1 cellular context compared by ENCODE assay signal in the genomic region with DNA sequence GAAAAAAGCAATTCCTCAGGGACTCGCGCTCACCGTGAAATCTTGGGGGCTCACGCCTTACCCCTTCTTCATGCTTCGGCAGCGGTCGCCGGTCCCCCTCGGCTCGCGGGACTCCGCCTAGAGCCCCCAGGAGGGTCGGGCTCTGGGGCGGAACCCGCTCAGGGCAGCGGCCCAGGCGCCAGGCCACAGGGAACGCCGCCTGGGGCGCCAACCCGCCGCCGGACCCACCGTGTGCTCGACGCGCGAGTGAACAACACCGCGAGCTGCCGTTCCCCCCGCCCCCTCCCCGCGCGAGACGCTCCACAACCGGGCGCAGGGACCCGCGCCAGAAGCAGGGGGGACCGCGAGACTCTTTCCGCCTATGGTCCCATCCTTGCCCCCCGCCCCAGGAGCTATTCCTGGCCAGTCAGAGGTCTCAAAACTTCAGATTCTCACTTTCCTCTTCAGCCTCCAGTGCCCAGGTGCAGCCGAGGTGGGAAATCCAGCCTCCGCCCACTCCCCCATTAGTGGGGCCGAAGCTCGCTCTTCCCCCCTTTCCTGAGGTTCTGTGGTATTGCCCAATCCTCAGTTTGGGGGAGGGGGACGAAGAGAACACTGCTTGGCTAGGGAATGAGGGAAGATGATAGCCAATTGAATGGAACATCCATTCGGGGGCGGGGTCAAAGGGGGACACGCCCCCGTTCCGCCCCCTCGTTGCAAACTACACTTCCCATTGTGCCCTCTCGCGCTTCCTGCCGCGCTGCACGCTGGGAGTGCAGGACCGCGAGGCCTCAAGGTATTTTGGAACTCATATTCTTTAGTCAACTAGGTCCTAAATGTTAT.
A peak's percentile ranks its signal among the peaks of the same experiment; 100 is the strongest.
TF ChIP-seq lines count a peak whose summit lies in the region.

A gene (minus strand): TSS at position 265 of the 822 bp plus-strand sequence. CDS start 52,069 bp downstream, outside the sequence.

TF ChIP-seq in SK-N-SH, 30 proteins besides CTCF, POLR2A, EP300 and RAD21 (continued from another document):
- TF ChIP-seq, protein P1, sequence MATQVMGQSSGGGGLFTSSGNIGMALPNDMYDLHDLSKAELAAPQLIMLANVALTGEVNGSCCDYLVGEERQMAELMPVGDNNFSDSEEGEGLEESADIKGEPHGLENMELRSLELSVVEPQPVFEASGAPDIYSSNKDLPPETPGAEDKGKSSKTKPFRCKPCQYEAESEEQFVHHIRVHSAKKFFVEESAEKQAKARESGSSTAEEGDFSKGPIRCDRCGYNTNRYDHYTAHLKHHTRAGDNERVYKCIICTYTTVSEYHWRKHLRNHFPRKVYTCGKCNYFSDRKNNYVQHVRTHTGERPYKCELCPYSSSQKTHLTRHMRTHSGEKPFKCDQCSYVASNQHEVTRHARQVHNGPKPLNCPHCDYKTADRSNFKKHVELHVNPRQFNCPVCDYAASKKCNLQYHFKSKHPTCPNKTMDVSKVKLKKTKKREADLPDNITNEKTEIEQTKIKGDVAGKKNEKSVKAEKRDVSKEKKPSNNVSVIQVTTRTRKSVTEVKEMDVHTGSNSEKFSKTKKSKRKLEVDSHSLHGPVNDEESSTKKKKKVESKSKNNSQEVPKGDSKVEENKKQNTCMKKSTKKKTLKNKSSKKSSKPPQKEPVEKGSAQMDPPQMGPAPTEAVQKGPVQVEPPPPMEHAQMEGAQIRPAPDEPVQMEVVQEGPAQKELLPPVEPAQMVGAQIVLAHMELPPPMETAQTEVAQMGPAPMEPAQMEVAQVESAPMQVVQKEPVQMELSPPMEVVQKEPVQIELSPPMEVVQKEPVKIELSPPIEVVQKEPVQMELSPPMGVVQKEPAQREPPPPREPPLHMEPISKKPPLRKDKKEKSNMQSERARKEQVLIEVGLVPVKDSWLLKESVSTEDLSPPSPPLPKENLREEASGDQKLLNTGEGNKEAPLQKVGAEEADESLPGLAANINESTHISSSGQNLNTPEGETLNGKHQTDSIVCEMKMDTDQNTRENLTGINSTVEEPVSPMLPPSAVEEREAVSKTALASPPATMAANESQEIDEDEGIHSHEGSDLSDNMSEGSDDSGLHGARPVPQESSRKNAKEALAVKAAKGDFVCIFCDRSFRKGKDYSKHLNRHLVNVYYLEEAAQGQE (IDR thresholded peaks at IDR 0.05; ENCODE audit: low read depth, low read length): no peak
- TF ChIP-seq NRF1 (IDR thresholded peaks at IDR 0.05; ENCODE audit: low read depth, low read length): no peak
- TF ChIP-seq, protein P2, sequence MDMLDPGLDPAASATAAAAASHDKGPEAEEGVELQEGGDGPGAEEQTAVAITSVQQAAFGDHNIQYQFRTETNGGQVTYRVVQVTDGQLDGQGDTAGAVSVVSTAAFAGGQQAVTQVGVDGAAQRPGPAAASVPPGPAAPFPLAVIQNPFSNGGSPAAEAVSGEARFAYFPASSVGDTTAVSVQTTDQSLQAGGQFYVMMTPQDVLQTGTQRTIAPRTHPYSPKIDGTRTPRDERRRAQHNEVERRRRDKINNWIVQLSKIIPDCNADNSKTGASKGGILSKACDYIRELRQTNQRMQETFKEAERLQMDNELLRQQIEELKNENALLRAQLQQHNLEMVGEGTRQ (IDR thresholded peaks at IDR 0.05; ENCODE audit: borderline replicate concordance, low read depth, low read length): no peak
- TF ChIP-seq MXI1 (IDR thresholded peaks at IDR 0.05; ENCODE audit: low read depth, low read length): 0 out of 2 replicates have a peak, but pooled peaks have one; percentile 7
- TF ChIP-seq, protein P3, sequence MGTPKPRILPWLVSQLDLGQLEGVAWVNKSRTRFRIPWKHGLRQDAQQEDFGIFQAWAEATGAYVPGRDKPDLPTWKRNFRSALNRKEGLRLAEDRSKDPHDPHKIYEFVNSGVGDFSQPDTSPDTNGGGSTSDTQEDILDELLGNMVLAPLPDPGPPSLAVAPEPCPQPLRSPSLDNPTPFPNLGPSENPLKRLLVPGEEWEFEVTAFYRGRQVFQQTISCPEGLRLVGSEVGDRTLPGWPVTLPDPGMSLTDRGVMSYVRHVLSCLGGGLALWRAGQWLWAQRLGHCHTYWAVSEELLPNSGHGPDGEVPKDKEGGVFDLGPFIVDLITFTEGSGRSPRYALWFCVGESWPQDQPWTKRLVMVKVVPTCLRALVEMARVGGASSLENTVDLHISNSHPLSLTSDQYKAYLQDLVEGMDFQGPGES (IDR thresholded peaks at IDR 0.05; ENCODE audit: low read depth, low read length): no peak
- TF ChIP-seq RFX5 (IDR thresholded peaks at IDR 0.05; ENCODE audit: low read length): no peak
- TF ChIP-seq TAF1 (IDR thresholded peaks at IDR 0.05; ENCODE audit: borderline replicate concordance, low read depth, low read length): peak; percentile 85
- TF ChIP-seq CHD2 (IDR thresholded peaks at IDR 0.05; ENCODE audit: low read length, partially characterized antibody): peak; percentile 91
- TF ChIP-seq FOSL2 (IDR thresholded peaks at IDR 0.05; ENCODE audit: borderline replicate concordance, low read depth): no peak
- TF ChIP-seq SMC3 (IDR thresholded peaks at IDR 0.05; ENCODE audit: low read depth, low read length): no peak
- TF ChIP-seq SIN3A (IDR thresholded peaks at IDR 0.05; ENCODE audit: borderline replicate concordance, low read depth, low read length): peak; percentile 79; the same call in 1 of the 2 replicates
- no peak for TF ChIP-seq MEF2A (IDR thresholded peaks at IDR 0.05; ENCODE audit: borderline replicate concordance, low read depth)
- no peak; the same call in 1 of the 2 replicates for TF ChIP-seq YY1 (IDR thresholded peaks at IDR 0.05; ENCODE audit: low read depth)
- TF ChIP-seq TEAD4 (IDR thresholded peaks at IDR 0.05; ENCODE audit: borderline replicate concordance, insufficient read depth): no peak
- 0 out of 2 replicates have a peak, but pooled peaks have one; percentile 17 for TF ChIP-seq FOXJ3 (CRISPR knock-in tag; IDR thresholded peaks at IDR 0.05)
- peak; percentile 88 for TF ChIP-seq POLR2AphosphoS5 (IDR thresholded peaks at IDR 0.05; ENCODE audit: low read depth, low read length)
TF ChIP-seq in SK-N-SH: peak in this region for 14.
